ENCODE assay signal across 8 cellular contexts in the genomic region with DNA sequence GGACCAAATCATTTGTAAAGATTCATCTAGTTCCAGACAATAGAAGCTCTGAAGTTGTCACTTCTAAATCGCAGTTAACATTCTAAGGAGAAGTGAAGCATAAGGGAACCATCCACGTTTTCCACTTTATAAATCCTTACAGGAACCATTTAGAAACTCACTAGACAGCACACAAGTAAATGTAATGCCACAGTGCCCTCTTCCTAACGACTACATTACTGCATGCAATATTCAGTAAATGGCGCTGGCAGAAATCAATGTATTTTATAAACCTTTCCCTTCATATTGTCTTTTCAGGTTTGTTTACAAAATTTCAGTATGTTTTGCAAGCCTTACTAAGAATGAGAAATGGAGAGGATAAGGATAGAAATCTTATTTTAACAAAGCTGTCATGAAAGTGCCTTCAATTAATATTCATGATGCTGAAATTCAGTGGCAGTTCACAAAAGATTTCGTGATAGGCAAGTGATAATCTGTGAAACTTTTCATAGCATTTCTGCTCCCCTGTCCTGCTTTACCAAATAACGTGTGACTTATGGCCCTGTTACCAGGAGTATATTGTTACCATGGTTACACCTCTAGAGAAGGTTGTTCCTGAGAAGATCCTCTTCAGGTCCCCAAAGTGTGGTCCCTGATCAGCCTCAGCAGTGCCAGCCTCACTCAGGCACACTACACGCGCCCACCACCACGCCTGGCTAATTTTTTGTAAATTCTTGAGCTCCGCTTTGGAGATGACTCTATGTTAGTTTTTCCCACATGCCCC. TPM values are rescaled to one million over a fixed set of nuclear protein-coding genes. Genes with fewer than 3 reads are reported as not detected.
DNase-seq lines count a peak whose midpoint lies in the region; ATAC-seq, FAIRE-seq and TF ChIP-seq lines count a peak whose summit lies in the region.

No MANE protein-coding gene starts in this region.

- peak; percentile 79 for TF ChIP-seq CTCF in CD4-positive, alpha-beta T cell (IDR thresholded peaks at IDR 0.05)
- peak; percentile 43 for TF ChIP-seq CTCF in HL-60 (IDR thresholded peaks at IDR 0.05; ENCODE audit: insufficient read depth, low read length)
- peak; percentile 47 for TF ChIP-seq CTCF in bronchial epithelial cell (IDR thresholded peaks at IDR 0.05; ENCODE audit: insufficient read depth, low read length, severe bottlenecking)
- TF ChIP-seq CTCF in vagina (IDR thresholded peaks at IDR 0.05), result peak; percentile 42 to 57 (median 46)

- peak; percentile 56 for ATAC-seq in CD4-positive, alpha-beta T cell (ENCODE audit: poor library complexity)
- ATAC-seq in GM18870 (IDR thresholded peaks at IDR 0.05; ENCODE audit: unreplicated experiment) (peak; percentile 35), left lobe of liver (peak; percentile 82)

- H3K9me3 ChIP-seq in CD4-positive, alpha-beta T cell (ENCODE audit: control insufficient read depth, low read length), result no peaks in the 10 kb centered on the region
- no peaks in the 10 kb centered on the region for H3K9me3 ChIP-seq in vagina

- peaks cover 1% of the 10 kb centered on the region for H3K36me3 ChIP-seq in bronchial epithelial cell (ENCODE audit: control insufficient read depth, insufficient read depth, low read length)
- no peaks in the 10 kb centered on the region for H3K36me3 ChIP-seq in vagina

- intact Hi-C loops in CD4-positive, alpha-beta T cell (cut with DNase I, micrococcal nuclease), result loop anchor here (1.0 to 5.0 kb wide), 4 partner anchors 63 to 501 kb away; no protein-coding TSS in a partner anchor
- intact Hi-C loops in vagina (cut with DNase I), result loop anchor here (5.0 kb wide), 1 partner anchor 61 kb away; no protein-coding TSS in a partner anchor

- no peak overlapping the region for H3K4me3 ChIP-seq in HL-60 (replicated peaks; ENCODE audit: insufficient read depth, low read length)
- no peak overlapping the region for H3K4me3 ChIP-seq in bronchial epithelial cell (ENCODE audit: low read depth, low read length)
- no peak overlapping the region for H3K4me3 ChIP-seq in vagina

- H3K27me3 ChIP-seq in CD4-positive, alpha-beta T cell (ENCODE audit: control insufficient read depth, insufficient read depth, low read length), result no peaks in the 10 kb centered on the region
- H3K27me3 ChIP-seq in HL-60 (ENCODE audit: insufficient read depth, poor library complexity, severe bottlenecking) (no peaks in the 10 kb centered on the region), bronchial epithelial cell (ENCODE audit: control insufficient read depth, insufficient read depth, low read length) (no peaks in the 10 kb centered on the region), vagina (no peaks in the 10 kb centered on the region)

- H3K27ac ChIP-seq in CD4-positive, alpha-beta T cell (ENCODE audit: low read depth, low read length), result no peak overlapping the region
- H3K27ac ChIP-seq in HL-60 (replicated peaks) (no peak overlapping the region), vagina (no peak overlapping the region)

- no peak for TF ChIP-seq POLR2A in vagina (IDR thresholded peaks at IDR 0.05)

- H3K27me3 Mint-ChIP-seq in CD4-positive, alpha-beta T cell, result no peaks in the 10 kb centered on the region

- H3K4me1 ChIP-seq in vagina, result peaks cover 10% of the 10 kb centered on the region

- DNase-seq in CD4-positive, alpha-beta T cell, result no peak
- DNase-seq in HL-60 (ENCODE audit: low read depth in 1 of 2, low spot score in 1 of 2), result peak; percentile 15 to 41
- peak; percentile 79 for DNase-seq in OCI-M1 (lab: John Stamatoyannopoulos, UW)
- DNase-seq in bronchial epithelial cell (ENCODE audit: low read depth), result peak; percentile 50
- DNase-seq in left lobe of liver (ENCODE audit: low spot score), result no peak
- DNase-seq in vagina (ENCODE audit: extremely low spot score in 2 of 2), result no peak
- DNase-seq in activated CD8-positive, alpha-beta memory T cell treated with anti-CD3 and anti-CD28 coated beads, Interleukin-2, amount 50 U/mL, for 4 hours, result no peak

- H3K36me3 Mint-ChIP-seq in CD4-positive, alpha-beta T cell (ENCODE audit: low read depth), result no peaks in the 10 kb centered on the region

- POLR2A ChIA-PET in CD4-positive, alpha-beta T cell (lab: Charles Lee), result interaction anchor here (1.3 to 1.9 kb wide), 2 partner anchors 54 to 464 kb away, joined by 7 to 8 read pairs; a partner anchor contains a TSS

- H3K4me1 Mint-ChIP-seq in CD4-positive, alpha-beta T cell (ENCODE audit: low read depth), result peaks cover 29% of the 10 kb centered on the region

- H3K27ac Mint-ChIP-seq in CD4-positive, alpha-beta T cell, result no peak overlapping the region

- no peaks in the 10 kb centered on the region for H3K9me3 Mint-ChIP-seq in CD4-positive, alpha-beta T cell

- H3K4me3 Mint-ChIP-seq in CD4-positive, alpha-beta T cell, result peak overlapping the region; percentile 35

- CTCF ChIA-PET in CD4-positive, alpha-beta T cell (lab: Charles Lee), result interaction anchor here (1.2 to 1.8 kb wide), 4 partner anchors 13 to 1051 kb away, joined by 3 to 7 read pairs (median 4); no protein-coding TSS in a partner anchor

- FAIRE-seq in bronchial epithelial cell (lab: Jason Lieb, UNC), result no peak

RNA-seq across cellular contexts. Expression of a gene that starts 54.2 kb away (rescaled TPM):
- total RNA-seq in CD4-positive, alpha-beta T cell, result 1 to 10 TPM; 6.2 to 6.3 TPM
- 23.6 and 43.4 TPM in 2 replicates for total RNA-seq in bronchial epithelial cell
- total RNA-seq in left lobe of liver, result 7.3 TPM
- 35.8 TPM for total RNA-seq in vagina

Comparison
In these comparisons a context has a peak if more than half of its experiments do, and no peak if none do; other contexts are left out.
1. DNase-seq: peak in HL-60 (2 of 2), OCI-M1 (single experiment) and bronchial epithelial cell (single experiment); none in CD4-positive, alpha-beta T cell (0 of 10), left lobe of liver (single experiment), vagina (0 of 2) and activated CD8-positive, alpha-beta memory T cell treated with anti-CD3 and anti-CD28 coated beads, Interleukin-2, amount 50 U/mL, for 4 hours (single experiment).
2. Peak in every context shown above with its lines, with median percentiles within 50 percentile points of each other: ATAC-seq and CTCF ChIP-seq.